10 cellular contexts compared by ENCODE assay signal in genomic region chr1:25770541-25771245, GRCh38. TPM values are rescaled to one million over a fixed set of nuclear protein-coding genes. Genes with fewer than 3 reads are reported as not detected.
DNase-seq lines count a peak whose midpoint lies in the region; ATAC-seq and TF ChIP-seq lines count a peak whose summit lies in the region.
"Had no signal": no experiment of that assay in that cellular context is flagged by ENCODE, and none has a peak within 500 bp of the region (broad histone marks: within the 10 kb centered on the region; RNA-seq: fewer than 3 reads in every experiment).

No MANE protein-coding gene starts in this region.

- intact Hi-C loops in sciatic nerve (cut with DNase I) = no loop called here
- intact Hi-C loops in ovary (cut with DNase I) = no loop called here

- no peak for TF ChIP-seq RAD21 in SK-N-SH (IDR thresholded peaks at IDR 0.05; ENCODE audit: low read length)

- peak; percentile 53 for DNase-seq in SK-N-SH
- DNase-seq in right atrium auricular region (ENCODE audit: low spot score) = no peak
- DNase-seq in sciatic nerve (ENCODE audit: low spot score) = no peak
- DNase-seq in ovary = no peak
- no peak for DNase-seq in NCI-H748 (lab: John Stamatoyannopoulos, UW; ENCODE audit: unreplicated experiment)
- DNase-seq: foreskin keratinocyte had no signal

- no peak for TF ChIP-seq POLR2A in ovary (IDR thresholded peaks at IDR 0.05)

- 84% methylated on average over 13 of the region's 15 CpGs for WGBS in SK-N-SH (ENCODE audit: low lambda C conversion rate)
- WGBS in ovary, 3 donors = 72 to 81% (median 81%) methylated on average over 15 of the region's 15 CpGs

- H3F3A ChIP-seq in SK-N-SH (replicated peaks; ENCODE audit: insufficient read depth) = no peaks in the 10 kb centered on the region

- TF ChIP-seq CTCF in SK-N-SH (IDR thresholded peaks at IDR 0.05) (no peak), VCaP (conservative IDR thresholded peaks at IDR 0.05) (no peak), right atrium auricular region (IDR thresholded peaks at IDR 0.05) (no peak), ovary (IDR thresholded peaks at IDR 0.05) (no peak)

- H3K4me3 ChIP-seq in SK-N-SH (ENCODE audit: low read depth in 2 of 2, low read length in 1 of 2) (no peak overlapping the region), right atrium auricular region (no peak overlapping the region), ovary (no peak overlapping the region)

- H3K27ac ChIP-seq in SK-N-SH (ENCODE audit: low read depth in 2 of 2, low read length in 1 of 2) (peak overlapping the region in 1 of 2 experiments; percentile 87; a peak in 2 of 4 replicates), VCaP (peak overlapping the region; percentile 93), right atrium auricular region (peak overlapping the region; percentile 32 to 35), ovary (no peak overlapping the region)
- H3K27ac ChIP-seq: foreskin keratinocyte, neutrophil had no signal

- H3K36me3 ChIP-seq in SK-N-SH (replicated peaks in 1 of 2; ENCODE audit: control insufficient read depth in 1 of 2, insufficient read depth in 2 of 2, low read length in 1 of 2) (no peaks in the 10 kb centered on the region), right atrium auricular region (no peaks in the 10 kb centered on the region), ovary (no peaks in the 10 kb centered on the region)
- H3K36me3 ChIP-seq: neutrophil had no signal

- POLR2A ChIA-PET in SK-N-SH (lab: Yijun Ruan, JAX) = no interaction called here

- no peak overlapping the region for H3K4me2 ChIP-seq in SK-N-SH

- TF ChIP-seq EP300 in SK-N-SH (IDR thresholded peaks at IDR 0.05; ENCODE audit: borderline replicate concordance in 1 of 2, low read depth in 1 of 2, low read length in 1 of 2) (no peak), ovary (IDR thresholded peaks at IDR 0.05) (no peak)

- no peak overlapping the region for H3K9ac ChIP-seq in SK-N-SH

- H3K9me3 ChIP-seq in SK-N-SH = no peaks in the 10 kb centered on the region
- no peaks in the 10 kb centered on the region for H3K9me3 ChIP-seq in right atrium auricular region
- H3K9me3 ChIP-seq in ovary = no peaks in the 10 kb centered on the region
- H3K9me3 ChIP-seq: neutrophil had no signal

- ATAC-seq in SK-N-SH treated with all-trans-retinoic acid at 6 μM for 48 hours (no peak), sciatic nerve (peak; percentile 74), GM18870 (IDR thresholded peaks at IDR 0.05; ENCODE audit: unreplicated experiment) (no peak)
- ATAC-seq: foreskin keratinocyte had no signal

- H2AFZ ChIP-seq in SK-N-SH (ENCODE audit: low read depth) = no peak overlapping the region

- H4K20me1 ChIP-seq in SK-N-SH (ENCODE audit: insufficient read depth) = no peaks in the 10 kb centered on the region

- H3K4me1 ChIP-seq in SK-N-SH (ENCODE audit: control insufficient read depth in 1 of 2, insufficient read depth in 2 of 2, low read depth in 1 of 2, low read length in 1 of 2) = peaks cover 0 to 84% of the 10 kb centered on the region in 2 experiments; a peak in 1 of 4 replicates
- peaks cover 0 to 32% of the 10 kb centered on the region in 2 donors for H3K4me1 ChIP-seq in right atrium auricular region
- peaks cover 2% of the 10 kb centered on the region for H3K4me1 ChIP-seq in ovary (ENCODE audit: insufficient read depth)
- H3K4me1 ChIP-seq: foreskin keratinocyte had no signal

- H3K79me2 ChIP-seq in SK-N-SH (ENCODE audit: insufficient read depth) = no peaks in the 10 kb centered on the region

- CTCF ChIA-PET in SK-N-SH (lab: Yijun Ruan, JAX) = interaction anchor here (1.0 to 2.1 kb wide), 3 partner anchors 32 to 198 kb away, joined by 3 to 6 read pairs (median 5); no protein-coding TSS in a partner anchor

- H3K27me3 ChIP-seq in SK-N-SH (ENCODE audit: insufficient read depth) (no peaks in the 10 kb centered on the region), right atrium auricular region (no peaks in the 10 kb centered on the region), ovary (no peaks in the 10 kb centered on the region)

- no peaks in the 10 kb centered on the region for H3K9me2 ChIP-seq in SK-N-SH

TF ChIP-seq in SK-N-SH, 30 proteins besides CTCF, POLR2A, EP300 and RAD21 (continues in another document):
- no peak for TF ChIP-seq ZBTB33 (IDR thresholded peaks at IDR 0.05; ENCODE audit: borderline replicate concordance, low read depth)
- TF ChIP-seq PBX3 (IDR thresholded peaks at IDR 0.05) = no peak
- no peak for TF ChIP-seq NFIC (IDR thresholded peaks at IDR 0.05; ENCODE audit: borderline replicate concordance)
- TF ChIP-seq EZH2phosphoT487 (IDR thresholded peaks at IDR 0.05; ENCODE audit: borderline replicate concordance, low read depth) = no peak
- no peak for TF ChIP-seq POLR2AphosphoS5 (IDR thresholded peaks at IDR 0.05; ENCODE audit: low read depth, low read length)
- no peak for TF ChIP-seq SMC3 (IDR thresholded peaks at IDR 0.05; ENCODE audit: low read depth, low read length)

TF ChIP-seq in SK-N-SH treated with all-trans-retinoic acid at 6 μM for 48 hours, 23 proteins besides CTCF, POLR2A, EP300 and RAD21 (continues in another document):
- TF ChIP-seq BACH2 (CRISPR knock-in tag; IDR thresholded peaks at IDR 0.05; ENCODE audit: borderline replicate concordance) = no peak
- no peak for TF ChIP-seq POU6F1 (CRISPR knock-in tag; IDR thresholded peaks at IDR 0.05; ENCODE audit: borderline replicate concordance, low read depth)
- no peak for TF ChIP-seq TSHZ2 (CRISPR knock-in tag; IDR thresholded peaks at IDR 0.05)
- no peak for TF ChIP-seq PPARA (CRISPR knock-in tag; IDR thresholded peaks at IDR 0.05; ENCODE audit: borderline replicate concordance)
- TF ChIP-seq ZC3H10 (CRISPR knock-in tag; IDR thresholded peaks at IDR 0.05) = no peak
- no peak for TF ChIP-seq TOX (CRISPR knock-in tag; IDR thresholded peaks at IDR 0.05; ENCODE audit: borderline replicate concordance)
- no peak for TF ChIP-seq TCF4 (CRISPR knock-in tag; IDR thresholded peaks at IDR 0.05; ENCODE audit: borderline replicate concordance)
- TF ChIP-seq ZFP30 (CRISPR knock-in tag; IDR thresholded peaks at IDR 0.05) = no peak
- TF ChIP-seq CSRNP3 (CRISPR knock-in tag; IDR thresholded peaks at IDR 0.05) = no peak

RNA-seq across cellular contexts. Expression of gene SELENON, which starts 29.3 kb away (rescaled TPM):
- 32.7 and 56.2 TPM in 2 replicates for polyA plus RNA-seq in SK-N-SH (2012; rRNA removed)
- 42.6 and 69.9 TPM in 2 replicates for polyA plus RNA-seq in SK-N-SH (2012; cell fraction: cytosol; rRNA removed)
- 38.4 and 59.7 TPM in 2 replicates for polyA plus RNA-seq in SK-N-SH (2012; cell fraction: nucleus; rRNA removed)
- total RNA-seq in right atrium auricular region = 10 to 100 TPM; 31.7 to 34.2 TPM
- 53.8 TPM for total RNA-seq in sciatic nerve
- total RNA-seq in ovary = 100 to 1,000 TPM in 1 of 7 donors, 10 to 100 TPM in 6; 13.9 to 139 (median 69.2) TPM
- 10 to 100 TPM; 45.7 to 51.9 TPM for polyA plus RNA-seq in ovary

RNA-seq across cellular contexts. Expression of gene MTFR1L, which starts 49.1 kb away (rescaled TPM):
- polyA plus RNA-seq in SK-N-SH (2012; rRNA removed) (53.6 and 61.2 TPM in 2 replicates), ovary (10 to 100 TPM; 73.0 to 97.1 TPM)
- polyA plus RNA-seq in SK-N-SH (2012; cell fraction: cytosol; rRNA removed) = 32.7 and 39.0 TPM in 2 replicates
- polyA plus RNA-seq in SK-N-SH (2012; cell fraction: nucleus; rRNA removed) = 205 and 223 TPM in 2 replicates
- total RNA-seq in right atrium auricular region (100 to 1,000 TPM; 154 to 303 TPM), sciatic nerve (65.4 TPM), ovary (100 to 1,000 TPM in 2 of 7 donors, 10 to 100 TPM in 5; 55.5 to 113 (median 97.4) TPM)

Comparison
In these comparisons a context has a peak if more than half of its experiments do, and no peak if none do; other contexts are left out.
1. H3K27ac ChIP-seq: peak in VCaP (single experiment) and right atrium auricular region (2 of 2); none in ovary (0 of 2).